Comparison of ENCODE assay signal across 11 cellular contexts in the genomic region with DNA sequence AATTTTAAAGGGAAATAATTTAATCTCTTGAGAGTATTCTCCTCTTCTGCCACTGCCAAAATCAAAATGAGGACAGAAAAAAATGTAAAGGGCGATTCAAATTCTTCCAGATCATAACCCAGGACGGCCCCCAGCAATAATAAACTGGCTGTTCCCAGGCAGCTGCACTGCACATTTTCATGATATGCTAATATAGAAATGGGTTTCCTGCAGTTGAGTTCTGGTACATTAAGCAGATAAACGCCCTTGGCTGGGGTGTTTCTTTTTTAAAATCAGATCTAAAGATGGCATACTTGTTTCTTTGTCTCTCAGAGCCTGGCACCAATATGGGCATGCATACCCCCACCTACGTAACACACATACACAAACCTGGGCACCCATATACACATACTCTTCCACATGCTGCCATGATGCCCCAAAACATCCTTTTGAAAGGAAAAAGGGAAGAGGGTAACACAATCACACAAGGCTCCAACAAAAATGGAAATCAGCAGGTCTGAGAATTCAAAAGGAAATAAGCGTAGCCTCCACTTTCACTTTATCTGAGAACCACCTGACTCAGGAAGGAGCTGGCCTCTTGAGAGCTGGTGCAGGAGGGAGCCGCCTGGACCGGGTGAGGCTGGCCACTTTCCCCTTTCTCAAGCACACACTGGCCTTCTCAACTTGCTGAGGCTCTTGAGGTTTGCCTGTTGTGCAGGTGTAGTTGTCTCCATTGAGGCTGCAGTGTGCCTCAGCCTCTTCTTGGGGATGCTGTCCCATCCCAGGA.
DNase-seq lines count a peak whose midpoint lies in the region; ATAC-seq and TF ChIP-seq lines count a peak whose summit lies in the region.
"Had no signal": no experiment of that assay in that cellular context is flagged by ENCODE, and none has a peak within 500 bp of the region (broad histone marks: within the 10 kb centered on the region; RNA-seq: fewer than 3 reads in every experiment).

No MANE protein-coding gene starts in this region.

- H3K4me1 Mint-ChIP-seq in memory B cell: peaks cover 46% of the 10 kb centered on the region

- H3K4me3 Mint-ChIP-seq in memory B cell: peak overlapping the region; percentile 88
- H3K4me3 Mint-ChIP-seq: neural progenitor cell had no signal

- H3K9me3 Mint-ChIP-seq in memory B cell: no peaks in the 10 kb centered on the region
- H3K9me3 Mint-ChIP-seq: activated T-cell treated with anti-CD3 and anti-CD28 coated beads, Interleukin-2, amount 50 U/mL, for 72 hours; neural progenitor cell had no signal

- H3K27me3 ChIP-seq in colonic mucosa: no peaks in the 10 kb centered on the region
- H3K27me3 ChIP-seq: neural progenitor cell had no signal

- no peak overlapping the region for H3K9ac ChIP-seq in colonic mucosa (ENCODE audit: low read depth in 2 of 2, low read length in 2 of 2)
- H3K9ac ChIP-seq: neural progenitor cell had no signal

- no peak overlapping the region for H3K27ac ChIP-seq in colonic mucosa
- H3K27ac ChIP-seq: neural progenitor cell had no signal

- H3K4me3 ChIP-seq in colonic mucosa: no peak overlapping the region
- H3K4me3 ChIP-seq: neural progenitor cell had no signal

- CTCF ChIA-PET in GM10248 (lab: Yijun Ruan, JAX): interaction anchor here (1.2 kb wide), 1 partner anchor 21 kb away, joined by 3 read pairs; no protein-coding TSS in a partner anchor

- intact Hi-C loops in colonic mucosa (cut with DNase I): no loop called here

- peak overlapping the region; percentile 98 for H3K27ac Mint-ChIP-seq in memory B cell
- H3K27ac Mint-ChIP-seq: activated T-cell treated with anti-CD3 and anti-CD28 coated beads, Interleukin-2, amount 50 U/mL, for 72 hours; neural progenitor cell had no signal

- POLR2A ChIA-PET in GM10248 (lab: Yijun Ruan, JAX): no interaction called here

- H3K36me3 ChIP-seq in colonic mucosa: no peaks in the 10 kb centered on the region
- H3K36me3 ChIP-seq: neural progenitor cell had no signal

- DNase-seq in GM10248 (ENCODE audit: extremely low spot score) (peak; percentile 40), NCI-H2107 treated with DMSO at 0.1 percent for 48 hours (lab: John Stamatoyannopoulos, UW; ENCODE audit: unreplicated experiment) (peak; percentile 88), memory B cell (ENCODE audit: low spot score in 2 of 2) (peak in 1 of 2 donors; percentile 11), midbrain (lab: John Stamatoyannopoulos, UW) (no peak), HPDE6-E6E7 (ENCODE audit: extremely low spot score) (no peak), colonic mucosa (no peak)
- DNase-seq: activated T-cell treated with anti-CD3 and anti-CD28 coated beads, Interleukin-2, amount 50 U/mL, for 72 hours; stimulated activated naive CD4-positive, alpha-beta T cell treated with Interleukin-2 at 50 U/mL for 16 hours had no signal

- H3K36me3 Mint-ChIP-seq in memory B cell: no peaks in the 10 kb centered on the region
- H3K36me3 Mint-ChIP-seq: neural progenitor cell had no signal

- no peaks in the 10 kb centered on the region for H3K9me3 ChIP-seq in colonic mucosa

- H3K27me3 Mint-ChIP-seq in memory B cell: no peaks in the 10 kb centered on the region

- H3K4me1 ChIP-seq in colonic mucosa: no peaks in the 10 kb centered on the region

- no peak for TF ChIP-seq CTCF in GM10248 (IDR thresholded peaks at IDR 0.05; ENCODE audit: control extremely low read depth, extremely low read depth, low read depth, missing control alignments)
- no peak for TF ChIP-seq CTCF in colonic mucosa (IDR thresholded peaks at IDR 0.05)

- peak; percentile 42 for ATAC-seq in GM21576 (IDR thresholded peaks at IDR 0.05; ENCODE audit: unreplicated experiment)
- peak; percentile 47 for ATAC-seq in memory B cell (ENCODE audit: low read depth)
- no peak for ATAC-seq in GM21515 (IDR thresholded peaks at IDR 0.05; ENCODE audit: unreplicated experiment)
- ATAC-seq: activated T-cell treated with anti-CD3 and anti-CD28 coated beads, Interleukin-2, amount 50 U/mL, for 72 hours had no signal

Comparison
In these comparisons a context has a peak if more than half of its experiments do, and no peak if none do; other contexts are left out.
1. DNase-seq: peak in GM10248 (single experiment) and NCI-H2107 treated with DMSO at 0.1 percent for 48 hours (single experiment); none in midbrain (single experiment), HPDE6-E6E7 (single experiment) and colonic mucosa (single experiment).